Comparison of ENCODE assay signal across 25 cellular contexts in genomic region chr7:39637400-39637799, GRCh38. TPM values are rescaled to one million over a fixed set of nuclear protein-coding genes. Genes with fewer than 3 reads are reported as not detected.
DNase-seq lines count a peak whose midpoint lies in the region; ATAC-seq, FAIRE-seq and TF ChIP-seq lines count a peak whose summit lies in the region.
"Had no signal": no experiment of that assay in that cellular context is flagged by ENCODE, and none has a peak within 500 bp of the region (broad histone marks: within the 10 kb centered on the region; RNA-seq: fewer than 3 reads in every experiment).

No MANE protein-coding gene starts in this region.

- RAD21 ChIA-PET in GM12878 (lab: Charles Lee; ENCODE audit: unreplicated experiment), result no interaction called here

- POLR2A ChIA-PET in activated CD4-positive, alpha-beta T cell treated with anti-CD3 and anti-CD28 coated beads for 36 hours (lab: Charles Lee), result no interaction called here
- POLR2A ChIA-PET in GM12878 (lab: Charles Lee), result interaction anchor here (0.6 to 1.6 kb wide), 6 partner anchors 10 to 172 kb away, joined by 3 to 8 read pairs (median 4); no protein-coding TSS in a partner anchor

- in situ Hi-C loops in GM12878 (cut with MboI), result no loop called here

- no peak for DNase-seq in activated CD4-positive, alpha-beta T cell treated with anti-CD3 and anti-CD28 coated beads for 36 hours
- no peak for DNase-seq in activated CD4-positive, alpha-beta T cell treated with anti-CD3 and anti-CD28 coated beads, Interleukin-2, amount 10 ng/mL, durations not matched to agents 24 days and 14 days
- DNase-seq in GM12878 (ENCODE audit: low read depth, low spot score) (no peak), hippocampal formation (lab: John Stamatoyannopoulos, UW) (no peak)
- DNase-seq: 8988T; activated CD4-positive, alpha-beta T cell treated with anti-CD3 and anti-CD28 coated beads, Interleukin-2, amount 50 U/mL, for 1 hour; activated naive CD4-positive, alpha-beta T cell treated with Interleukin-2 at 50 U/mL for 16 hours; activated T-cell treated with anti-CD3 and anti-CD28 coated beads, Interleukin-2, amount 50 U/mL, for 72 hours; CD8-positive, alpha-beta T cell; effector memory CD8-positive, alpha-beta T cell; GM23248; lower lobe of right lung; NCI-H1092; NCI-H187 treated with DMSO at 0.1 percent for 48 hours; NCI-H524 treated with DMSO at 0.1 percent for 48 hours; SIG-M5; stimulated activated CD4-positive, alpha-beta T cell treated with anti-CD3 and anti-CD28 coated beads, Interleukin-2, amount 100 ng/mL, for 24 hours had no signal

- no peak for TF ChIP-seq EP300 in GM12878 (IDR thresholded peaks at IDR 0.05; ENCODE audit: borderline replicate concordance in 1 of 2, control insufficient read depth in 1 of 2, low read depth in 2 of 2, low read length in 2 of 2)

- H3K4me1 Mint-ChIP-seq in activated CD4-positive, alpha-beta T cell treated with anti-CD3 and anti-CD28 coated beads for 36 hours, result peaks cover 86% of the 10 kb centered on the region
- H3K4me1 Mint-ChIP-seq in activated CD4-positive, alpha-beta T cell treated with anti-CD3 and anti-CD28 coated beads, Interleukin-2, amount 10 ng/mL, durations not matched to agents 24 days and 14 days, result peaks cover 65% of the 10 kb centered on the region

- no peak for FAIRE-seq in GM12878 (lab: Jason Lieb, UNC)

- no peak overlapping the region for H3K9ac ChIP-seq in GM12878 (ENCODE audit: control insufficient read depth, insufficient read depth, low read length)
- H3K9ac ChIP-seq: GM23248 had no signal

- H2AFZ ChIP-seq in GM12878 (ENCODE audit: control insufficient read depth, low read depth, low read length), result no peak overlapping the region
- H2AFZ ChIP-seq: GM23248 had no signal

- H3K36me3 ChIP-seq in GM12878 (ENCODE audit: control insufficient read depth in 2 of 2, insufficient read depth in 2 of 2, low read length in 1 of 2), result peaks cover 2 to 12% of the 10 kb centered on the region in 2 experiments; a peak in 3 of 4 replicates
- H3K36me3 ChIP-seq: lower lobe of right lung, right atrium auricular region, tibial nerve had no signal

- SMC1A ChIA-PET in GM12878 (lab: Charles Lee; ENCODE audit: uncharacterized antibody, unreplicated experiment), result interaction anchor here (0.9 to 2.4 kb wide), 11 partner anchors 9 to 108 kb away, joined by 3 to 17 read pairs (median 4); partner anchors contain the start of gene RALA

- H3K36me3 Mint-ChIP-seq in activated CD4-positive, alpha-beta T cell treated with anti-CD3 and anti-CD28 coated beads for 36 hours (ENCODE audit: low read depth), result peaks cover 41% of the 10 kb centered on the region
- peaks cover 54% of the 10 kb centered on the region for H3K36me3 Mint-ChIP-seq in activated CD4-positive, alpha-beta T cell treated with anti-CD3 and anti-CD28 coated beads, Interleukin-2, amount 10 ng/mL, durations not matched to agents 24 days and 14 days (ENCODE audit: low read depth)

- TF ChIP-seq RAD21 in GM12878 (IDR thresholded peaks at IDR 0.05; ENCODE audit: insufficient read depth, low read depth, low read length), result no peak

- no peak overlapping the region for H3K27ac Mint-ChIP-seq in activated CD4-positive, alpha-beta T cell treated with anti-CD3 and anti-CD28 coated beads for 36 hours
- H3K27ac Mint-ChIP-seq in activated CD4-positive, alpha-beta T cell treated with anti-CD3 and anti-CD28 coated beads, Interleukin-2, amount 10 ng/mL, durations not matched to agents 24 days and 14 days, result no peak overlapping the region
- H3K27ac Mint-ChIP-seq: activated T-cell treated with anti-CD3 and anti-CD28 coated beads, Interleukin-2, amount 50 U/mL, for 72 hours had no signal

- H3K4me2 ChIP-seq in GM12878 (ENCODE audit: control insufficient read depth, insufficient read depth), result peak overlapping the region; percentile 50

- no peaks in the 10 kb centered on the region; the same call in 2 of the 3 replicates for H3K9me3 ChIP-seq in GM12878 (replicated peaks; ENCODE audit: control insufficient read depth, insufficient read depth, low read length)
- H3K9me3 ChIP-seq: lower lobe of right lung, right atrium auricular region, tibial nerve had no signal

- H3K79me2 ChIP-seq in GM12878 (ENCODE audit: control insufficient read depth, insufficient read depth, low read length), result peaks cover 73% of the 10 kb centered on the region

- no TSS peak for BruUV-seq in GM12878 (replicated peaks; lab: Mats Ljungman, UMichigan)

- H3K9me3 Mint-ChIP-seq in activated CD4-positive, alpha-beta T cell treated with anti-CD3 and anti-CD28 coated beads for 36 hours (ENCODE audit: low read depth), result peaks cover 3% of the 10 kb centered on the region
- peaks cover 17% of the 10 kb centered on the region for H3K9me3 Mint-ChIP-seq in activated CD4-positive, alpha-beta T cell treated with anti-CD3 and anti-CD28 coated beads, Interleukin-2, amount 10 ng/mL, durations not matched to agents 24 days and 14 days
- H3K9me3 Mint-ChIP-seq: CD8-positive, alpha-beta T cell; effector memory CD8-positive, alpha-beta T cell had no signal

- no peak overlapping the region for H3K4me3 ChIP-seq in GM12878
- H3K4me3 ChIP-seq: coronary artery, GM23248, lower lobe of right lung, right atrium auricular region, tibial nerve had no signal

- H3K27me3 Mint-ChIP-seq in activated CD4-positive, alpha-beta T cell treated with anti-CD3 and anti-CD28 coated beads for 36 hours, result no peaks in the 10 kb centered on the region
- no peaks in the 10 kb centered on the region for H3K27me3 Mint-ChIP-seq in activated CD4-positive, alpha-beta T cell treated with anti-CD3 and anti-CD28 coated beads, Interleukin-2, amount 10 ng/mL, durations not matched to agents 24 days and 14 days
- H3K27me3 Mint-ChIP-seq: effector memory CD8-positive, alpha-beta T cell had no signal

- H4K20me1 ChIP-seq in GM12878 (ENCODE audit: control insufficient read depth, insufficient read depth), result no peaks in the 10 kb centered on the region

- peaks cover 32% of the 10 kb centered on the region for H3K4me1 ChIP-seq in GM12878 (ENCODE audit: control insufficient read depth, insufficient read depth, low read length)

- intact Hi-C loops in activated CD4-positive, alpha-beta T cell treated with anti-CD3 and anti-CD28 coated beads for 36 hours (cut with DNase I, micrococcal nuclease), result no loop called here
- intact Hi-C loops in activated CD4-positive, alpha-beta T cell treated with anti-CD3 and anti-CD28 coated beads, Interleukin-2, amount 10 ng/mL, durations not matched to agents 24 days and 14 days (cut with micrococcal nuclease), result no loop called here
- intact Hi-C loops in GM12878 (cut with micrococcal nuclease; ENCODE audit: unreplicated experiment), result no loop called here

- no peak overlapping the region for H3K4me3 Mint-ChIP-seq in activated CD4-positive, alpha-beta T cell treated with anti-CD3 and anti-CD28 coated beads for 36 hours
- H3K4me3 Mint-ChIP-seq in activated CD4-positive, alpha-beta T cell treated with anti-CD3 and anti-CD28 coated beads, Interleukin-2, amount 10 ng/mL, durations not matched to agents 24 days and 14 days, result no peak overlapping the region
- H3K4me3 Mint-ChIP-seq: activated T-cell treated with anti-CD3 and anti-CD28 coated beads, Interleukin-2, amount 50 U/mL, for 72 hours; CD8-positive, alpha-beta T cell; effector memory CD8-positive, alpha-beta T cell had no signal

- CTCF ChIA-PET in activated CD4-positive, alpha-beta T cell treated with anti-CD3 and anti-CD28 coated beads for 36 hours (lab: Charles Lee), result interaction anchor here (1.1 kb wide), 1 partner anchor 14 kb away, joined by 4 read pairs; the partner anchor contains the start of gene RALA
- CTCF ChIA-PET in GM12878 (lab: Yijun Ruan, JAX), result interaction anchor here (0.6 to 2.0 kb wide), 3 partner anchors 10 to 17 kb away, joined by 3 to 7 read pairs (median 4); partner anchors contain the start of gene RALA

- no peaks in the 10 kb centered on the region for H3K27me3 ChIP-seq in GM12878 (replicated peaks in 1 of 2; ENCODE audit: control insufficient read depth in 2 of 2, insufficient read depth in 2 of 2, low read length in 1 of 2)
- H3K27me3 ChIP-seq: right atrium auricular region, tibial nerve had no signal

- no peak for TF ChIP-seq POLR2A in GM12878 (IDR thresholded peaks at IDR 0.05; ENCODE audit: low read depth, low read length)

- no peak overlapping the region; the same call in 1 of the 2 replicates for H3K27ac ChIP-seq in GM12878 (ENCODE audit: control insufficient read depth, insufficient read depth)
- H3K27ac ChIP-seq: coronary artery, GM23248, lower lobe of right lung, right atrium auricular region, tibial nerve, VCaP had no signal

- no peak for TF ChIP-seq CTCF in GM12878 (IDR thresholded peaks at IDR 0.05 in 2 of 3, conservative IDR thresholded peaks at IDR 0.05 in 1 of 3; ENCODE audit: control insufficient read depth in 2 of 3, extremely low read depth in 1 of 3, insufficient read depth in 1 of 3, low read depth in 3 of 3, low read length in 3 of 3)

- peak; percentile 55 for ATAC-seq in activated CD4-positive, alpha-beta T cell treated with anti-CD3 and anti-CD28 coated beads for 36 hours
- peak; percentile 52 for ATAC-seq in GM21576 (IDR thresholded peaks at IDR 0.05; ENCODE audit: unreplicated experiment)
- ATAC-seq in HG03175 (IDR thresholded peaks at IDR 0.05; ENCODE audit: unreplicated experiment), result peak; percentile 58
- ATAC-seq in GM12878, result peak; percentile 56
- no peak for ATAC-seq in HG03135 (IDR thresholded peaks at IDR 0.05; ENCODE audit: unreplicated experiment)
- no peak for ATAC-seq in HG02981 (IDR thresholded peaks at IDR 0.05; ENCODE audit: unreplicated experiment)
- ATAC-seq: activated T-cell treated with anti-CD3 and anti-CD28 coated beads, Interleukin-2, amount 50 U/mL, for 72 hours; CD8-positive, alpha-beta T cell; effector memory CD8-positive, alpha-beta T cell; lower lobe of right lung had no signal

RNA-seq across cellular contexts. Expression of gene RALA, which starts 14.0 kb away (rescaled TPM):
- 10 to 100 TPM; 30.7 to 33.7 TPM for total RNA-seq in activated CD4-positive, alpha-beta T cell treated with anti-CD3 and anti-CD28 coated beads for 36 hours
- total RNA-seq in activated CD4-positive, alpha-beta T cell treated with anti-CD3 and anti-CD28 coated beads, Interleukin-2, amount 10 ng/mL, durations not matched to agents 24 days and 14 days, result 35.5 and 37.0 TPM in 2 replicates
- total RNA-seq in GM12878 (2013; cell fraction: nucleolus; rRNA removed), result 14.2 and 15.5 TPM in 2 replicates
- 7.5 and 8.7 TPM in 2 replicates for total RNA-seq in GM12878 (2014; rRNA removed)
- total RNA-seq in GM12878 (2014; rRNA removed; fragmentation: Illumina TruSeq; extraction: Trizol), result 23.5 and 26.3 TPM in 2 replicates
- 22.7 and 27.8 TPM in 2 replicates for total RNA-seq in GM12878 (2021)
- polyA plus RNA-seq in GM12878 (2011; ENCODE audit: low read depth), result 11.7 TPM
- 34.6 and 40.7 TPM in 2 replicates for polyA plus RNA-seq in GM12878 (2011; rRNA removed)
- polyA plus RNA-seq in GM12878 (2011; cell fraction: cytosol; rRNA removed), result 11.8 and 12.1 TPM in 2 replicates
- polyA plus RNA-seq in GM12878 (2011; cell fraction: nucleus; rRNA removed), result 9.0 and 11.2 TPM in 2 replicates
- 19.9 and 20.0 TPM in 2 replicates for polyA plus RNA-seq in GM12878 (2012)
- 29.9 and 38.2 TPM in 2 replicates for polyA plus RNA-seq in GM12878 (2014; fragmentation: Illumina TruSeq; extraction: Trizol)
- polyA plus RNA-seq in GM12878 (2014; fragmentation: Nextera tagmentation; extraction: Ambion mirVana), result 10 to 100 TPM in 1 of 2 experiments, 1 to 10 TPM in 1; 8.1 to 13.3 TPM
- 17.8 and 20.6 TPM in 2 replicates for polyA plus RNA-seq in GM12878 (2014; rRNA removed)
- polyA plus RNA-seq in GM12878 (2016; fragmentation: Nextera tagmentation; extraction: Ambion mirVana), result 10 to 100 TPM; 48.8 to 53.3 TPM
- 19.5 and 38.1 TPM in 2 replicates for polyA minus RNA-seq in GM12878 (2011; rRNA and poly(A)+ RNA removed)
- 13.4 and 14.6 TPM in 2 replicates for polyA minus RNA-seq in GM12878 (2011; cell fraction: cytosol; rRNA and poly(A)+ RNA removed)
- 13.9 and 33.6 TPM in 2 replicates for polyA minus RNA-seq in GM12878 (2011; cell fraction: nucleus; rRNA and poly(A)+ RNA removed)

Comparison
In these comparisons a context has a peak if more than half of its experiments do, and no peak if none do; other contexts are left out.
1. ATAC-seq: peak in activated CD4-positive, alpha-beta T cell treated with anti-CD3 and anti-CD28 coated beads for 36 hours (single experiment), GM21576 (single experiment), HG03175 (single experiment) and GM12878 (single experiment); none in HG03135 (single experiment) and HG02981 (single experiment).